ENCODE assay signal across 27 cellular contexts in the genomic region with DNA sequence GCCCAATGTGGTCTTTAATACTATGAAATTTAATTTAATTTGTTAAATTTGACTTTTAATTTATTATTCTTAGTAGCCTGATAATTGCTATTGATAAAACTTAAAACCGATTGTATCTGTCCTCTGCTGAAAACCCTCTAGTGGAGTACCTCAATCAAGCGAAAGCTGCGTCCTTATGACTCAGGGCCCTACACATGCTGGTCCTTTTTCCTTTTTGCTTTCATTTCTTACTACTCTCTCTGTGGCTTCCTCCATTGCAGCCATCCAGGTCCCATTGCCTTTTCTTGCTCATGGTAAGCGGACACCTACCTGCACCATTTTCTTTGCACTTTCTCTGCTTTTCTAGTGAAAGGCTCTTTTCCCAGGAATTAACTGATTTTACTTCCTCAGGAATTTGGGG.
"Had no signal": no experiment of that assay in that cellular context is flagged by ENCODE, and none has a peak within 500 bp of the region (broad histone marks: within the 10 kb centered on the region; RNA-seq: fewer than 3 reads in every experiment).

No MANE protein-coding gene starts in this region.

- ATAC-seq: activated CD4-positive, alpha-beta T cell treated with anti-CD3 and anti-CD28 coated beads for 36 hours; activated T-cell treated with anti-CD3 and anti-CD28 coated beads, Interleukin-2, amount 50 U/mL, for 4 hours; activated T-helper 17 cell treated with anti-CD3 and anti-CD28 coated beads, Interleukin-2, amount 50 U/mL, for 72 hours; gastroesophageal sphincter; heart right ventricle had no signal

- H3K27me3 ChIP-seq: brain microvascular endothelial cell, esophagus squamous epithelium, gastroesophageal sphincter, heart right ventricle, hepatocyte had no signal

- H3K9me3 ChIP-seq: esophagus squamous epithelium, gastroesophageal sphincter, heart right ventricle had no signal

- DNase-seq: activated CD4-positive, alpha-beta memory T cell treated with anti-CD3 and anti-CD28 coated beads, Interleukin-2, amount 10 ng/mL, durations not matched to agents 7 days and 5 days; activated CD4-positive, alpha-beta T cell treated with anti-CD3 and anti-CD28 coated beads for 36 hours; activated CD4-positive, alpha-beta T cell treated with anti-CD3 and anti-CD28 coated beads, Interleukin-2, amount 10 ng/mL, durations not matched to agents 7 days and 5 days; activated CD4-positive, alpha-beta T cell treated with anti-CD3 and anti-CD28 coated beads, Interleukin-2, amount 50 U/mL, for 4 hours; activated CD4-positive, CD25-positive, alpha-beta regulatory T cell; activated CD4-positive, CD25-positive, alpha-beta regulatory T cell treated with anti-CD3 and anti-CD28 coated beads, Interleukin-2, amount 50 U/mL, for 72 hours; activated effector memory CD4-positive, alpha-beta T cell treated with Interleukin-2 at 50 U/mL for 16 hours; activated gamma-delta T cell treated with Interleukin-2 at 50 U/mL for 16 hours; activated naive CD4-positive, alpha-beta T cell treated with anti-CD3 and anti-CD28 coated beads, Interleukin-2, amount 50 U/mL, for 16 hours; activated naive CD4-positive, alpha-beta T cell treated with Interleukin-2 at 50 U/mL for 16 hours; activated T-cell treated with anti-CD3 and anti-CD28 coated beads, Interleukin-2, amount 50 U/mL, for 4 hours; amniotic stem cell; anterior cingulate cortex; brain microvascular endothelial cell; effector CD8-positive, alpha-beta T cell; esophagus squamous epithelium; foreskin melanocyte; heart right ventricle; T-helper 2 cell had no signal

- H3K4me3 Mint-ChIP-seq: activated CD4-positive, alpha-beta memory T cell treated with anti-CD3 and anti-CD28 coated beads, Interleukin-2, amount 10 ng/mL, durations not matched to agents 7 days and 5 days; activated CD4-positive, alpha-beta T cell treated with anti-CD3 and anti-CD28 coated beads for 36 hours; activated CD4-positive, alpha-beta T cell treated with anti-CD3 and anti-CD28 coated beads, Interleukin-2, amount 10 ng/mL, durations not matched to agents 7 days and 5 days; activated naive CD8-positive, alpha-beta T cell; activated T-cell treated with anti-CD3 and anti-CD28 coated beads, Interleukin-2, amount 50 U/mL, for 4 hours; activated T-helper 17 cell treated with anti-CD3 and anti-CD28 coated beads, Interleukin-2, amount 50 U/mL, for 72 hours; central memory CD8-positive, alpha-beta T cell; dendritic cell treated with granulocyte-macrophage colony-stimulating factor and Interleukin-4, amounts not matched to agents 40 ng/mL and 50 ng/mL, for 4 days had no signal

- H3K4me3 ChIP-seq: coronary artery, esophagus squamous epithelium, gastroesophageal sphincter, heart right ventricle, hepatocyte had no signal

- H3K27ac ChIP-seq: brain microvascular endothelial cell, coronary artery, epithelial cell of prostate, esophagus squamous epithelium, gastroesophageal sphincter, heart right ventricle, hepatocyte had no signal

- H3K4me1 ChIP-seq: esophagus squamous epithelium, gastroesophageal sphincter, heart right ventricle had no signal

- H2AFZ ChIP-seq: hepatocyte had no signal

- H3K27me3 Mint-ChIP-seq: activated CD4-positive, alpha-beta memory T cell treated with anti-CD3 and anti-CD28 coated beads, Interleukin-2, amount 10 ng/mL, durations not matched to agents 7 days and 5 days; activated CD4-positive, alpha-beta T cell treated with anti-CD3 and anti-CD28 coated beads for 36 hours; activated CD4-positive, alpha-beta T cell treated with anti-CD3 and anti-CD28 coated beads, Interleukin-2, amount 10 ng/mL, durations not matched to agents 7 days and 5 days; activated naive CD8-positive, alpha-beta T cell; activated T-helper 17 cell treated with anti-CD3 and anti-CD28 coated beads, Interleukin-2, amount 50 U/mL, for 72 hours; central memory CD8-positive, alpha-beta T cell; dendritic cell treated with granulocyte-macrophage colony-stimulating factor and Interleukin-4, amounts not matched to agents 40 ng/mL and 50 ng/mL, for 4 days had no signal

- H3K79me2 ChIP-seq: hepatocyte had no signal

- H3K4me2 ChIP-seq: hepatocyte had no signal

- H3K4me1 Mint-ChIP-seq: activated CD4-positive, alpha-beta memory T cell treated with anti-CD3 and anti-CD28 coated beads, Interleukin-2, amount 10 ng/mL, durations not matched to agents 7 days and 5 days; activated CD4-positive, alpha-beta T cell treated with anti-CD3 and anti-CD28 coated beads for 36 hours; activated CD4-positive, alpha-beta T cell treated with anti-CD3 and anti-CD28 coated beads, Interleukin-2, amount 10 ng/mL, durations not matched to agents 7 days and 5 days; activated T-helper 17 cell treated with anti-CD3 and anti-CD28 coated beads, Interleukin-2, amount 50 U/mL, for 72 hours; central memory CD8-positive, alpha-beta T cell had no signal

- H3K36me3 ChIP-seq: brain microvascular endothelial cell, esophagus squamous epithelium, gastroesophageal sphincter, heart right ventricle had no signal

- H3K27ac Mint-ChIP-seq: activated CD4-positive, alpha-beta memory T cell treated with anti-CD3 and anti-CD28 coated beads, Interleukin-2, amount 10 ng/mL, durations not matched to agents 7 days and 5 days; activated CD4-positive, alpha-beta T cell treated with anti-CD3 and anti-CD28 coated beads for 36 hours; activated CD4-positive, alpha-beta T cell treated with anti-CD3 and anti-CD28 coated beads, Interleukin-2, amount 10 ng/mL, durations not matched to agents 7 days and 5 days; activated naive CD8-positive, alpha-beta T cell; activated T-helper 17 cell treated with anti-CD3 and anti-CD28 coated beads, Interleukin-2, amount 50 U/mL, for 72 hours; dendritic cell treated with granulocyte-macrophage colony-stimulating factor and Interleukin-4, amounts not matched to agents 40 ng/mL and 50 ng/mL, for 4 days had no signal

- H3K36me3 Mint-ChIP-seq: activated naive CD8-positive, alpha-beta T cell had no signal
